1 cellular context compared by ENCODE assay signal in genomic region chr13:29561918-29562317, GRCh38.
TF ChIP-seq lines count a peak whose summit lies in the region.

No MANE protein-coding gene starts in this region.

TF ChIP-seq in WTC11, 78 proteins besides CTCF, POLR2A, EP300 and RAD21 (continued from another document):
- TF ChIP-seq ATF6 (CRISPR knock-in tag; IDR thresholded peaks at IDR 0.05) (no peak), ZNF671 (CRISPR knock-in tag; IDR thresholded peaks at IDR 0.05) (no peak), PRRX2 (CRISPR knock-in tag; IDR thresholded peaks at IDR 0.05) (no peak), E2F5 (CRISPR knock-in tag; IDR thresholded peaks at IDR 0.05) (no peak), E2F1 (CRISPR knock-in tag; IDR thresholded peaks at IDR 0.05) (no peak), ZNF512 (CRISPR knock-in tag; IDR thresholded peaks at IDR 0.05; ENCODE audit: borderline replicate concordance) (no peak)
